In the genomic region with DNA sequence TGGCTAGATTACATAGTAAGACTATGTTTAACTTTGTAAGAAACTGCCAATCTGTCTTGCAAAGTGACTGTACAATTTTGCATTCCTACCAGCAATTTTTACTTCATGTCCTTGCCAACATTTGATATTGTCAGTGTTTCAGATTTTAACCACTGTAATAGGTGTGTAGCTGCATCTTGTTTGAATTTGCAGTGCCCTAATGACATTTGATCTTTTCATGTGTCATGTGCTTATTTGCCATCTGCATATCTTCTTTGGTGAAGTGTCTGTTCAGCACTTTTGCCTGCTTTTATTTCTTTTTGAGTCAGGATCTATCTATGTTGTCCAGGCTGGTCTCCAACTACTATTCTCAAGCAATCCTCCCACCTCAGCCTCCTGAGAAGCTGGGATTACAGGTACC, we compare ENCODE assay signal across 1 cellular context.
TF ChIP-seq lines count a peak whose summit lies in the region.

No MANE protein-coding gene starts in this region.

TF ChIP-seq in IMR-90, 13 proteins besides CTCF, POLR2A, EP300 and RAD21:
- no peak for TF ChIP-seq BHLHE40 (IDR thresholded peaks at IDR 0.05; ENCODE audit: low read depth, low read length)
- peak; percentile 71 for TF ChIP-seq MAFK (IDR thresholded peaks at IDR 0.05; ENCODE audit: low read depth, low read length)
TF ChIP-seq in IMR-90: peak in this region for 1.
